ENCODE assay signal across 10 cellular contexts in the genomic region with DNA sequence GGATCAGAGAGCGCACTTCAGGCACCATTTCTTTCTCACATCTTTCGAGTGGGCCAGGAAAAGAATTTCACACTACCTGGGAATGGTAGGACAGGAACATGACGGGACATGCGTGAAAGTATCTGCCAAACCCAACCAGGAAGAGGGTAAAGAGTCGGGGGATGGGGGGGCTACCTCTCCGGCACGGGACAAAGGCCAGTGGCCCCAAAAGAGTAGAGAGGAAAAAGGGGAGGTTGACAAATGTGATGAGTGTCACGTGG. TPM values are rescaled to one million over a fixed set of nuclear protein-coding genes. Genes with fewer than 3 reads are reported as not detected.
DNase-seq lines count a peak whose midpoint lies in the region; ATAC-seq and TF ChIP-seq lines count a peak whose summit lies in the region.
"Had no signal": no experiment of that assay in that cellular context is flagged by ENCODE, and none has a peak within 500 bp of the region (broad histone marks: within the 10 kb centered on the region; RNA-seq: fewer than 3 reads in every experiment).

No MANE protein-coding gene starts in this region.

- no peak for ATAC-seq in GM21526 (IDR thresholded peaks at IDR 0.05; ENCODE audit: low FRiP score, unreplicated experiment)
- ATAC-seq in GM19328 (IDR thresholded peaks at IDR 0.05; ENCODE audit: unreplicated experiment): no peak

- H3K4me1 Mint-ChIP-seq in HFFc6 (ENCODE audit: low read depth) (peaks cover 18% of the 10 kb centered on the region), nephron progenitor cell (peaks cover 26% of the 10 kb centered on the region)

- H3K4me3 Mint-ChIP-seq in HFFc6 (0 out of 2 replicates have a peak overlapping the region, but pooled peaks have one; percentile 47), nephron progenitor cell (peak overlapping the region; percentile 81)

- H3K36me3 ChIP-seq in endocrine pancreas (ENCODE audit: control insufficient read depth, insufficient read depth, low read length): no peaks in the 10 kb centered on the region

- no peaks in the 10 kb centered on the region for H3K9me3 ChIP-seq in endocrine pancreas (ENCODE audit: control insufficient read depth, low read length)

- DNase-seq in AG04449 (ENCODE audit: low read depth, low spot score) (no peak), HFFc6 (no peak), nephron progenitor cell (no peak), germinal center (ENCODE audit: low spot score) (no peak), NCI-H1694 (lab: John Stamatoyannopoulos, UW) (no peak)
- DNase-seq: cortex of kidney, NCI-H446 had no signal

- H3K27ac Mint-ChIP-seq in HFFc6 (no peak overlapping the region), nephron progenitor cell (no peak overlapping the region)

- peaks cover 31% of the 10 kb centered on the region for H3K27me3 Mint-ChIP-seq in HFFc6 (ENCODE audit: insufficient read depth)
- H3K27me3 Mint-ChIP-seq in nephron progenitor cell (ENCODE audit: low read depth, poor library complexity): peaks cover 62% of the 10 kb centered on the region

- peak overlapping the region; percentile 73 for H3K9ac ChIP-seq in endocrine pancreas (ENCODE audit: control insufficient read depth, insufficient read depth, low read length)

- POLR2A ChIA-PET in AG04449 (lab: Yijun Ruan, JAX): no interaction called here

- H3K4me3 ChIP-seq in AG04449 (ENCODE audit: low read depth, low read length): peak overlapping the region; percentile 57
- H3K4me3 ChIP-seq in endocrine pancreas (ENCODE audit: control insufficient read depth, insufficient read depth, low read length): peak overlapping the region; percentile 55

- no peaks in the 10 kb centered on the region for H3K27me3 ChIP-seq in endocrine pancreas (ENCODE audit: control insufficient read depth, insufficient read depth, low read length)

- CTCF ChIA-PET in AG04449 (lab: Yijun Ruan, JAX): interaction anchor here (0.7 to 1.3 kb wide), 2 partner anchors 12 to 304 kb away, joined by 3 read pairs; no protein-coding TSS in a partner anchor

- H3K9me3 Mint-ChIP-seq in HFFc6 (no peaks in the 10 kb centered on the region), nephron progenitor cell (no peaks in the 10 kb centered on the region)

- TF ChIP-seq CTCF in AG04449 (IDR thresholded peaks at IDR 0.05; ENCODE audit: insufficient read depth, low read length, missing control alignments) (no peak), HFFc6 (IDR thresholded peaks at IDR 0.05) (no peak), nephron progenitor cell (IDR thresholded peaks at IDR 0.05) (no peak)

- H3K36me3 Mint-ChIP-seq in HFFc6 (ENCODE audit: low read depth): peaks cover 7% of the 10 kb centered on the region; the same call in 1 of the 2 replicates
- no peaks in the 10 kb centered on the region for H3K36me3 Mint-ChIP-seq in nephron progenitor cell (ENCODE audit: low read depth)

- peaks cover 19% of the 10 kb centered on the region for H3K4me1 ChIP-seq in endocrine pancreas (ENCODE audit: control insufficient read depth, insufficient read depth, low read length)

RNA-seq across cellular contexts. Expression of a gene that starts 0.8 kb away (rescaled TPM):
- 1 to 10 TPM in 2 of 6 experiments, under 1 TPM in 4; 0.14 to 2.0 (median 0.49) TPM for total RNA-seq in HFFc6 (2021; fragmentation: NEBNext Ultra II Directional; extraction: Animal tissue kit (Norgen Biotek cat#: 25700))

RNA-seq across cellular contexts. Expression of a gene that starts 57.1 kb away (rescaled TPM):
- 10 to 100 TPM; 21.9 to 24.8 (median 23.0) TPM for total RNA-seq in HFFc6 (2021; fragmentation: NEBNext Ultra II Directional; extraction: Animal tissue kit (Norgen Biotek cat#: 25700))
